ENCODE assay signal across 34 cellular contexts in the genomic region with DNA sequence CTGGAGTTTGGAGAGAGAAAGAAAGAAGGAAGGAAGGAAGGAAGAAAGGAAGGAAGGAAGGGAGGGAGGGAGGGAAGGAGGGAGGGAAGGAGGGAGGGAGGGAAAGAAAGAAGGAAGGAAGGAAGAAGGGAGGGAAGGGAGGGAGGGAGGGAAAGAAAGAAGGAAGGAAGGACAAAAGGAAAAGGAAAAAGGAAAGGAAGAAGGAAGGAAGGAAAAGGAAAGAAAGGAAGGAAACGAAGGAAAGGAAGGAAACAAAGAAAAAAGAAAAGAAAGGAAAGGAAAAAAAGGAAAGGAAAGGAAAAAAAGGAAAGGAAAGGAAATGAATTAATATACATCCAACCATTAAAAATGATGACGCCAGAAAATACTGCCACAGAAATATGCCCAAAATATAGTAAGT. TPM values are rescaled to one million over a fixed set of nuclear protein-coding genes. Genes with fewer than 3 reads are reported as not detected.
"Had no signal": no experiment of that assay in that cellular context is flagged by ENCODE, and none has a peak within 500 bp of the region (broad histone marks: within the 10 kb centered on the region; RNA-seq: fewer than 3 reads in every experiment).

No MANE protein-coding gene starts in this region.

- H3K27ac Mint-ChIP-seq: stimulated activated effector memory CD8-positive, alpha-beta T cell treated with anti-CD3 and anti-CD28 coated beads, Interleukin-12 subunit alpha, Interleukin-12 subunit beta, amount 100 ng/mL, for 72 hours; stimulated activated memory B cell treated with anti-CD40 and anti-IgM and Interleukin-4, amounts not matched to agents 10 μg/mL and 1 μg/mL and 100 μg/mL, for 72 hours; stimulated activated naive B cell treated with anti-CD40 and anti-IgM and Interleukin-4, amounts not matched to agents 10 μg/mL and 1 μg/mL and 100 μg/mL, for 72 hours; stimulated activated naive CD8-positive, alpha-beta T cell treated with anti-CD3 and anti-CD28 coated beads, Interleukin-15, amount 100 ng/mL, for 72 hours; stimulated activated naive CD8-positive, alpha-beta T cell treated with anti-CD3 and anti-CD28 coated beads, Interleukin-15, Interleukin-2, amounts not matched to agents 100 ng/mL and 50 ng/mL, for 24 hours; type B pancreatic cell had no signal

- DNase-seq: stimulated activated CD4-positive, alpha-beta T cell treated with anti-CD3 and anti-CD28 coated beads, Interleukin-2, amount 100 ng/mL, for 48 hours; stimulated activated CD4-positive, alpha-beta T cell treated with anti-CD3 and anti-CD28 coated beads, Interleukin-4, amount 100 ng/mL, for 1 hour; stimulated activated CD4-positive, alpha-beta T cell treated with anti-CD3 and anti-CD28 coated beads, Interleukin-4, amount 100 ng/mL, for 24 hours; stimulated activated CD4-positive, alpha-beta T cell treated with anti-CD3 and anti-CD28 coated beads, Interleukin-4, amount 100 ng/mL, for 4 hours; stimulated activated CD8-positive, alpha-beta memory T cell treated with anti-CD3 and anti-CD28 coated beads, Interleukin-4, amount 100 ng/mL, for 48 hours; stimulated activated naive B cell treated with anti-CD40 and anti-IgM and Interleukin-4, amounts not matched to agents 10 μg/mL and 1 μg/mL and 100 μg/mL, for 72 hours; stimulated activated naive CD4-positive, alpha-beta T cell; stimulated activated naive CD4-positive, alpha-beta T cell treated with Interleukin-2 at 50 U/mL for 16 hours; stimulated activated naive CD8-positive, alpha-beta T cell treated with anti-CD3 and anti-CD28 coated beads, Interleukin-15, amount 100 ng/mL, for 72 hours; stimulated activated naive CD8-positive, alpha-beta T cell treated with anti-CD3 and anti-CD28 coated beads, Interleukin-15, Interleukin-2, amounts not matched to agents 100 U/mL and 50 U/mL, for 24 hours; stomach; substantia nigra; testis; thyroid gland; tibial artery; transverse colon; trophoblast cell; upper lobe of left lung; upper lobe of right lung; uterus had no signal

- H3K4me3 ChIP-seq: stomach, suprapubic skin, testis, thoracic aorta, thyroid gland, tibial artery, tibial nerve, transverse colon, upper lobe of left lung, upper lobe of right lung, uterus, vagina had no signal

- H3K4me1 ChIP-seq: suprapubic skin, testis, thyroid gland, tibial artery, tibial nerve, upper lobe of left lung, upper lobe of right lung, uterus, vagina had no signal

- FAIRE-seq: urothelium cell line had no signal

- H3K4me3 Mint-ChIP-seq: stimulated activated effector memory CD8-positive, alpha-beta T cell treated with anti-CD3 and anti-CD28 coated beads, Interleukin-12 subunit alpha, Interleukin-12 subunit beta, amount 100 ng/mL, for 72 hours; stimulated activated memory B cell treated with anti-CD40 and anti-IgM and Interleukin-4, amounts not matched to agents 10 μg/mL and 1 μg/mL and 100 μg/mL, for 72 hours; stimulated activated naive B cell treated with anti-CD40 and anti-IgM and Interleukin-4, amounts not matched to agents 10 μg/mL and 1 μg/mL and 100 μg/mL, for 72 hours; stimulated activated naive CD8-positive, alpha-beta T cell treated with anti-CD3 and anti-CD28 coated beads, Interleukin-15, amount 100 ng/mL, for 72 hours; stimulated activated naive CD8-positive, alpha-beta T cell treated with anti-CD3 and anti-CD28 coated beads, Interleukin-15, Interleukin-2, amounts not matched to agents 100 ng/mL and 50 ng/mL, for 24 hours; type B pancreatic cell had no signal

- H3K27ac ChIP-seq: stomach, suprapubic skin, testis, thoracic aorta, thyroid gland, tibial artery, tibial nerve, transverse colon, upper lobe of left lung, upper lobe of right lung, uterus, vagina had no signal

- ATAC-seq: stimulated activated effector memory CD8-positive, alpha-beta T cell treated with anti-CD3 and anti-CD28 coated beads, Interleukin-12 subunit alpha, Interleukin-12 subunit beta, amount 100 ng/mL, for 72 hours; stimulated activated memory B cell treated with anti-CD40 and anti-IgM and Interleukin-4, amounts not matched to agents 10 μg/mL and 1 μg/mL and 100 μg/mL, for 72 hours; stimulated activated naive B cell treated with anti-CD40 and anti-IgM and Interleukin-4, amounts not matched to agents 10 μg/mL and 1 μg/mL and 100 μg/mL, for 72 hours; stimulated activated naive CD8-positive, alpha-beta T cell treated with anti-CD3 and anti-CD28 coated beads, Interleukin-15, amount 100 ng/mL, for 72 hours; stimulated activated naive CD8-positive, alpha-beta T cell treated with anti-CD3 and anti-CD28 coated beads, Interleukin-15, Interleukin-2, amounts not matched to agents 100 U/mL and 50 U/mL, for 24 hours; upper lobe of right lung had no signal

- H3K4me1 Mint-ChIP-seq: stimulated activated effector memory CD8-positive, alpha-beta T cell treated with anti-CD3 and anti-CD28 coated beads, Interleukin-12 subunit alpha, Interleukin-12 subunit beta, amount 100 ng/mL, for 72 hours; stimulated activated naive CD8-positive, alpha-beta T cell treated with anti-CD3 and anti-CD28 coated beads, Interleukin-15, amount 100 ng/mL, for 72 hours had no signal

- H3K9me3 ChIP-seq: stomach, suprapubic skin, testis, thoracic aorta, thyroid gland, tibial artery, tibial nerve, transverse colon, upper lobe of left lung, upper lobe of right lung, uterus, vagina had no signal

- H3K9me3 Mint-ChIP-seq: stimulated activated effector memory CD8-positive, alpha-beta T cell treated with anti-CD3 and anti-CD28 coated beads, Interleukin-12 subunit alpha, Interleukin-12 subunit beta, amount 100 ng/mL, for 72 hours; stimulated activated memory B cell treated with anti-CD40 and anti-IgM and Interleukin-4, amounts not matched to agents 10 μg/mL and 1 μg/mL and 100 μg/mL, for 72 hours; stimulated activated naive B cell treated with anti-CD40 and anti-IgM and Interleukin-4, amounts not matched to agents 10 μg/mL and 1 μg/mL and 100 μg/mL, for 72 hours; stimulated activated naive CD8-positive, alpha-beta T cell treated with anti-CD3 and anti-CD28 coated beads, Interleukin-15, amount 100 ng/mL, for 72 hours; stimulated activated naive CD8-positive, alpha-beta T cell treated with anti-CD3 and anti-CD28 coated beads, Interleukin-15, Interleukin-2, amounts not matched to agents 100 ng/mL and 50 ng/mL, for 24 hours; type B pancreatic cell had no signal

- H3K36me3 ChIP-seq: stomach, suprapubic skin, thoracic aorta, thyroid gland, tibial artery, tibial nerve, transverse colon, upper lobe of left lung, upper lobe of right lung, uterus, vagina had no signal

- H3K27me3 ChIP-seq: suprapubic skin, testis, thyroid gland, tibial artery, tibial nerve, transverse colon, upper lobe of left lung, upper lobe of right lung, uterus, vagina had no signal

- H3K36me3 Mint-ChIP-seq: stimulated activated effector memory CD8-positive, alpha-beta T cell treated with anti-CD3 and anti-CD28 coated beads, Interleukin-12 subunit alpha, Interleukin-12 subunit beta, amount 100 ng/mL, for 72 hours; stimulated activated memory B cell treated with anti-CD40 and anti-IgM and Interleukin-4, amounts not matched to agents 10 μg/mL and 1 μg/mL and 100 μg/mL, for 72 hours; stimulated activated naive B cell treated with anti-CD40 and anti-IgM and Interleukin-4, amounts not matched to agents 10 μg/mL and 1 μg/mL and 100 μg/mL, for 72 hours; type B pancreatic cell had no signal

RNA-seq across cellular contexts. Expression of a gene that starts 18.7 kb away (rescaled TPM):
- total RNA-seq: stomach, subcutaneous adipose tissue, suprapubic skin, temporal lobe, testis, thoracic aorta, thyroid gland, tibial nerve, transverse colon, upper lobe of left lung, upper lobe of right lung, ureter, urinary bladder, uterus, vagina had no signal
- polyA plus RNA-seq: stomach, thymus, urinary bladder had no signal

RNA-seq across cellular contexts. Expression of a gene that starts 27.4 kb away (rescaled TPM):
- total RNA-seq: stomach, subcutaneous adipose tissue, temporal lobe, testis, thoracic aorta, thyroid gland, tibial nerve, transverse colon, upper lobe of left lung, upper lobe of right lung, ureter, urinary bladder, uterus, vagina had no signal
- polyA plus RNA-seq: stomach, urinary bladder had no signal
